8 cellular contexts compared by ENCODE assay signal in genomic region chr16:67514382-67514828, GRCh38.
DNase-seq lines count a peak whose midpoint lies in the region; ATAC-seq lines count a peak whose summit lies in the region.

No MANE protein-coding gene starts in this region.

- peak; percentile 42 for ATAC-seq in HG03045 (IDR thresholded peaks at IDR 0.05; ENCODE audit: unreplicated experiment)

- peak; percentile 59 to 71 for DNase-seq in NCI-H2081 (lab: John Stamatoyannopoulos, UW)
- DNase-seq in NCI-H2081 treated with DMSO at 0.1 percent for 48 hours (lab: John Stamatoyannopoulos, UW), result no peak
- peak; percentile 77 for DNase-seq in NCI-H69 (lab: John Stamatoyannopoulos, UW)
- peak; percentile 54 to 71 for DNase-seq in activated CD4-positive, alpha-beta T cell treated with anti-CD3 and anti-CD28 coated beads, Interleukin-2, amount 50 U/mL, for 24 hours (ENCODE audit: low read depth in 1 of 2, low spot score in 1 of 2)
- DNase-seq in effector CD8-positive, alpha-beta T cell (lab: John Stamatoyannopoulos, UW), result peak; percentile 72
- DNase-seq in midbrain (lab: John Stamatoyannopoulos, UW), result peak; percentile 49
- DNase-seq in stimulated activated CD8-positive, alpha-beta memory T cell treated with anti-CD3 and anti-CD28 coated beads, Interleukin-7, amount 100 ng/mL, for 48 hours (ENCODE audit: extremely low read depth in 1 of 2, low read depth in 1 of 2), result peak; percentile 37 to 74
